20 cellular contexts compared by ENCODE assay signal in genomic region chr9:68991457-68991856, GRCh38. TPM values are rescaled to one million over a fixed set of nuclear protein-coding genes. Genes with fewer than 3 reads are reported as not detected.
DNase-seq lines count a peak whose midpoint lies in the region; ATAC-seq, FAIRE-seq and TF ChIP-seq lines count a peak whose summit lies in the region.
"Had no signal": no experiment of that assay in that cellular context is flagged by ENCODE, and none has a peak within 500 bp of the region (broad histone marks: within the 10 kb centered on the region; RNA-seq: fewer than 3 reads in every experiment).

No MANE protein-coding gene starts in this region.

- H3K56ac ChIP-seq in H1 (replicated peaks; ENCODE audit: insufficient read length, low read depth, low read length): no peak overlapping the region

- H2BK5ac ChIP-seq in H1 (ENCODE audit: low read depth, low read length): no peak overlapping the region

- intact Hi-C loops in CD14-positive monocyte (cut with micrococcal nuclease): loop anchor here (10.0 kb wide), 2 partner anchors 87 to 287 kb away; partner anchors contain the start of gene PIP5K1B (in 1 of the 2)

- no peak overlapping the region for H3K4ac ChIP-seq in H1 (replicated peaks; ENCODE audit: insufficient read length, low read depth, low read length)

- H3K27ac Mint-ChIP-seq in CD14-positive monocyte: peak overlapping the region in 4 of 7 donors; percentile 6 to 75 (median 64)
- peak overlapping the region; percentile 36; the same call in 1 of the 2 replicates for H3K27ac Mint-ChIP-seq in WTC11
- H3K27ac Mint-ChIP-seq: CD4-positive, CD25-positive, alpha-beta regulatory T cell; CD8-positive, alpha-beta T cell had no signal

- no peak overlapping the region for H3K27ac ChIP-seq in H1 (ENCODE audit: low read depth, low read length)

- POLR2A ChIA-PET in WTC11 (lab: Charles Lee) (no interaction called here), H1 (lab: Charles Lee; ENCODE audit: partially characterized antibody) (no interaction called here)

- H2AFZ ChIP-seq in H1 (ENCODE audit: low read length): no peak overlapping the region

- H3K14ac ChIP-seq in H1 (ENCODE audit: insufficient read length): no peak overlapping the region

- H3K79me1 ChIP-seq in H1 (ENCODE audit: low read depth, low read length): no peaks in the 10 kb centered on the region

- H3K4me3 Mint-ChIP-seq in CD14-positive monocyte (no peak overlapping the region), WTC11 (no peak overlapping the region)
- H3K4me3 Mint-ChIP-seq: CD4-positive, CD25-positive, alpha-beta regulatory T cell; CD8-positive, alpha-beta T cell had no signal

- no peak overlapping the region for H2AK5ac ChIP-seq in H1 (ENCODE audit: low read depth, low read length)

- H3K79me2 ChIP-seq in H1 (ENCODE audit: control insufficient read depth in 1 of 2, insufficient read depth in 2 of 2, low read length in 2 of 2): no peaks in the 10 kb centered on the region

- H3K4me1 ChIP-seq in H1 (replicated peaks in 1 of 4; ENCODE audit: control insufficient read depth in 3 of 4, insufficient read depth in 4 of 4, low read length in 3 of 4): no peaks in the 10 kb centered on the region
- H3K4me1 ChIP-seq: Caco-2 had no signal

- no peak for FAIRE-seq in H1 (lab: Jason Lieb, UNC)
- FAIRE-seq: GM12878 had no signal

- no peaks in the 10 kb centered on the region for H3K27me3 ChIP-seq in H1 (replicated peaks in 1 of 4; ENCODE audit: control insufficient read depth in 3 of 4, extremely low read depth in 1 of 4, insufficient read depth in 3 of 4, low read length in 3 of 4)

- TF ChIP-seq POLR2A in H1 (IDR thresholded peaks at IDR 0.05; ENCODE audit: control extremely low read depth in 1 of 2, low read depth in 2 of 2, low read length in 2 of 2): no peak

- ATAC-seq in WTC11: no peak
- ATAC-seq in HG02973 (IDR thresholded peaks at IDR 0.05; ENCODE audit: unreplicated experiment): no peak
- no peak for ATAC-seq in HG03469 (IDR thresholded peaks at IDR 0.05; ENCODE audit: unreplicated experiment)
- no peak for ATAC-seq in GM18519 (IDR thresholded peaks at IDR 0.05; ENCODE audit: low FRiP score, unreplicated experiment)
- ATAC-seq: CD8-positive, alpha-beta T cell; GM12878 had no signal

- peaks cover 25% of the 10 kb centered on the region for H3K4me1 Mint-ChIP-seq in CD14-positive monocyte
- peaks cover 11% of the 10 kb centered on the region for H3K4me1 Mint-ChIP-seq in WTC11

- H2BK20ac ChIP-seq in H1 (ENCODE audit: low read length): 0 out of 2 replicates have a peak overlapping the region, but pooled peaks have one; percentile 61

- H3K36me3 ChIP-seq in H1 (ENCODE audit: control insufficient read depth in 2 of 4, insufficient read depth in 4 of 4, low read length in 3 of 4): no peaks in the 10 kb centered on the region

- TF ChIP-seq EP300 in H1 (IDR thresholded peaks at IDR 0.05; ENCODE audit: borderline replicate concordance in 1 of 2, low read depth in 2 of 2, low read length in 2 of 2): no peak

- in situ Hi-C loops in G401 (cut with HindIII; ENCODE audit: low sequenced_read_pairs): loop anchor here (10.0 kb wide), 1 partner anchor 407 kb away; no protein-coding TSS in a partner anchor

- CTCF ChIA-PET in WTC11 (lab: Charles Lee) (interaction anchor here (1.4 kb wide), 1 partner anchor 306 kb away, joined by 5 read pairs; no protein-coding TSS in a partner anchor), H1 (lab: Charles Lee; ENCODE audit: partially characterized antibody) (interaction anchor here (0.6 to 1.7 kb wide), 4 partner anchors 72 to 430 kb away, joined by 3 to 5 read pairs (median 3); no protein-coding TSS in a partner anchor)

- H4K8ac ChIP-seq in H1 (ENCODE audit: extremely low read depth, insufficient read depth, low read length): no peak overlapping the region

- H3K9ac ChIP-seq in H1 (replicated peaks in 1 of 4; ENCODE audit: extremely low read depth in 1 of 4, low read depth in 3 of 4, low read length in 3 of 4): no peak overlapping the region

- H2BK15ac ChIP-seq in H1 (ENCODE audit: low read length): no peak overlapping the region

- WGBS in H1 (ENCODE audit: extremely low coverage in 1 of 2, insufficient coverage in 1 of 2, insufficient read length in 1 of 2, insufficient replicate concordance in 2 of 2, low coverage in 1 of 2, low lambda C conversion rate in 2 of 2, missing lambda C conversion rate in 1 of 2), 2 experiments: 90% methylated on average over 9 of the region's 9 CpGs; no CpG with 5 or more reads in 1 of the 2 experiments

- no peak overlapping the region for H3K23ac ChIP-seq in H1 (ENCODE audit: insufficient read length)

- no peaks in the 10 kb centered on the region for H3K9me3 ChIP-seq in H1 (ENCODE audit: insufficient read depth in 2 of 2, low read depth in 1 of 2, low read length in 1 of 2)
- H3K9me3 ChIP-seq: Caco-2 had no signal

- H4K5ac ChIP-seq in H1 (ENCODE audit: insufficient read length, low read depth, low read length): no peak overlapping the region

- TF ChIP-seq CTCF in CD14-positive monocyte (IDR thresholded peaks at IDR 0.05) (no peak), WTC11 (IDR thresholded peaks at IDR 0.05) (no peak), H1 (IDR thresholded peaks at IDR 0.05; ENCODE audit: control extremely low read depth in 1 of 3, insufficient read depth in 1 of 3, low read depth in 1 of 3, low read length in 3 of 3) (no peak)

- H3K18ac ChIP-seq in H1 (ENCODE audit: extremely low read depth, low read length): no peak overlapping the region

- H2BK120ac ChIP-seq in H1 (replicated peaks; ENCODE audit: low read depth, low read length): no peak overlapping the region

- H3K9me3 Mint-ChIP-seq in CD14-positive monocyte: no peaks in the 10 kb centered on the region
- 0 out of 2 replicates have a peak, but pooled peaks cover 3% of the 10 kb centered on the region for H3K9me3 Mint-ChIP-seq in WTC11
- H3K9me3 Mint-ChIP-seq: CD8-positive, alpha-beta T cell had no signal

- no peaks in the 10 kb centered on the region for H3K23me2 ChIP-seq in H1 (ENCODE audit: low read depth, low read length)

- no peaks in the 10 kb centered on the region for H4K20me1 ChIP-seq in H1 (replicated peaks in 1 of 2; ENCODE audit: control insufficient read depth in 1 of 2, insufficient read depth in 2 of 2, low read length in 2 of 2)

- DNase-seq in CD14-positive monocyte (ENCODE audit: low spot score) (no peak), G401 (ENCODE audit: low spot score) (peak; percentile 38), WTC11 (ENCODE audit: low spot score) (no peak), H1 (ENCODE audit: low read depth in 1 of 2, low spot score in 2 of 2) (no peak)
- DNase-seq: C1 segment of cervical spinal cord; Caco-2; CD4-positive, CD25-positive, alpha-beta regulatory T cell; CD8-positive, alpha-beta T cell; DND-41; GDM1; GOT3; H7; HCEC 1CT had no signal

- TF ChIP-seq RAD21 in H1 (IDR thresholded peaks at IDR 0.05 in 1 of 2, conservative IDR thresholded peaks at IDR 0.05 in 1 of 2; ENCODE audit: low read depth in 2 of 2, low read length in 2 of 2): no peak

- no peak overlapping the region for H3K4me3 ChIP-seq in H1 (ENCODE audit: extremely low read depth in 1 of 4, insufficient read depth in 2 of 4, low read depth in 3 of 4, low read length in 4 of 4)
- H3K4me3 ChIP-seq: GM12878 had no signal

- no peak overlapping the region for H2BK12ac ChIP-seq in H1 (ENCODE audit: low read depth, low read length)

- peaks cover 0 to 1% (median 0%) of the 10 kb centered on the region in 3 donors for H3K27me3 Mint-ChIP-seq in CD14-positive monocyte (ENCODE audit: low read depth in 3 of 3)
- no peaks in the 10 kb centered on the region for H3K27me3 Mint-ChIP-seq in WTC11 (ENCODE audit: low read depth)
- H3K27me3 Mint-ChIP-seq: CD4-positive, CD25-positive, alpha-beta regulatory T cell had no signal

- H3K36me3 Mint-ChIP-seq in CD14-positive monocyte (peaks cover 2 to 7% of the 10 kb centered on the region in 2 donors), WTC11 (no peaks in the 10 kb centered on the region)
- H3K36me3 Mint-ChIP-seq: CD4-positive, CD25-positive, alpha-beta regulatory T cell; CD8-positive, alpha-beta T cell had no signal

- no peak overlapping the region for H4K91ac ChIP-seq in H1 (replicated peaks; ENCODE audit: insufficient read length, low read length)

- no peak overlapping the region for H3K4me2 ChIP-seq in H1 (ENCODE audit: insufficient read depth in 1 of 2, low read depth in 2 of 2, low read length in 2 of 2)

TF ChIP-seq in WTC11, 78 proteins besides CTCF, POLR2A, EP300 and RAD21 (continues in another document):
- TF ChIP-seq RORB (CRISPR knock-in tag; IDR thresholded peaks at IDR 0.05): no peak

TF ChIP-seq in H1, 55 proteins besides CTCF, POLR2A, EP300 and RAD21 (continues in another document):
- TF ChIP-seq SRF (IDR thresholded peaks at IDR 0.05; ENCODE audit: low read depth, low read length) (no peak), TAF7 (optimal IDR thresholded peaks at IDR 0.05; ENCODE audit: borderline replicate concordance, low read depth, low read length) (no peak), SAP30 (IDR thresholded peaks at IDR 0.05; ENCODE audit: insufficient read depth, insufficient replicate concordance, low read length) (no peak), YY1 (IDR thresholded peaks at IDR 0.05; ENCODE audit: low read depth, low read length) (no peak), SP2 (IDR thresholded peaks at IDR 0.05; ENCODE audit: low read length) (no peak)

RNA-seq across cellular contexts. Expression of gene PRKACG, which starts 22.5 kb away (rescaled TPM):
- polyA plus RNA-seq in CD14-positive monocyte (not detected), H1 (2011; rRNA removed) (not detected in 2 replicates)
- not detected in 2 replicates for total RNA-seq in G401 (2014; rRNA removed; shearing (Covaris generic))
- not detected in 3 replicates for total RNA-seq in WTC11 (2021)
- total RNA-seq in H1 (2021; fragmentation: NEBNext Ultra II Directional; extraction: Animal tissue kit (Norgen Biotek cat#: 25700)): not detected in 2 replicates
- polyA plus RNA-seq in H1 (2011; cell fraction: cytosol; rRNA removed): not detected
- not detected for polyA plus RNA-seq in H1 (2011; cell fraction: nucleus; rRNA removed)
- polyA plus RNA-seq in H1 (2012, experiment 1 of 2): not detected in 4 replicates
- polyA plus RNA-seq in H1 (2012, experiment 2 of 2): not detected
- not detected for polyA plus RNA-seq in H1 (2013, experiment 1 of 2)
- not detected for polyA plus RNA-seq in H1 (2013, experiment 2 of 2)
- polyA minus RNA-seq in H1 (2011; rRNA and poly(A)+ RNA removed): not detected in 2 replicates
- not detected for polyA minus RNA-seq in H1 (2011; cell fraction: cytosol; rRNA and poly(A)+ RNA removed)
- polyA minus RNA-seq in H1 (2011; cell fraction: nucleus; rRNA and poly(A)+ RNA removed): not detected
- total RNA-seq: A172; A673; Caco-2; CD4-positive, CD25-positive, alpha-beta regulatory T cell; CD8-positive, alpha-beta T cell; GM12878; H7 had no signal
- polyA plus RNA-seq: BJ; CD4-positive, CD25-positive, alpha-beta regulatory T cell; GM12878 had no signal

RNA-seq across cellular contexts. Expression of gene FXN, which starts 44.1 kb away (rescaled TPM):
- polyA plus RNA-seq in CD14-positive monocyte (10 to 100 TPM; 15.9 to 27.3 TPM), H1 (2011; rRNA removed) (24.0 and 34.2 TPM in 2 replicates)
- 8.7 and 29.9 TPM in 2 replicates for total RNA-seq in G401 (2014; rRNA removed; shearing (Covaris generic))
- total RNA-seq in WTC11 (2021): 28.7 to 30.6 TPM (median 29.4 TPM) in 3 replicates
- total RNA-seq in H1 (2021; fragmentation: NEBNext Ultra II Directional; extraction: Animal tissue kit (Norgen Biotek cat#: 25700)): 37.5 and 41.6 TPM in 2 replicates
- 28.3 TPM for polyA plus RNA-seq in H1 (2011; cell fraction: cytosol; rRNA removed)
- 13.8 TPM for polyA plus RNA-seq in H1 (2011; cell fraction: nucleus; rRNA removed)
- polyA plus RNA-seq in H1 (2012, experiment 1 of 2): 32.8 to 43.8 TPM (median 36.6 TPM) in 4 replicates
- polyA plus RNA-seq in H1 (2012, experiment 2 of 2): 47.9 TPM
- 39.4 TPM for polyA plus RNA-seq in H1 (2013, experiment 1 of 2)
- 40.1 TPM for polyA plus RNA-seq in H1 (2013, experiment 2 of 2)
- polyA minus RNA-seq in H1 (2011; rRNA and poly(A)+ RNA removed): 25.0 and 27.2 TPM in 2 replicates
- polyA minus RNA-seq in H1 (2011; cell fraction: cytosol; rRNA and poly(A)+ RNA removed): 7.3 TPM
- polyA minus RNA-seq in H1 (2011; cell fraction: nucleus; rRNA and poly(A)+ RNA removed): 15.8 TPM
